23 cellular contexts compared by ENCODE assay signal in the genomic region with DNA sequence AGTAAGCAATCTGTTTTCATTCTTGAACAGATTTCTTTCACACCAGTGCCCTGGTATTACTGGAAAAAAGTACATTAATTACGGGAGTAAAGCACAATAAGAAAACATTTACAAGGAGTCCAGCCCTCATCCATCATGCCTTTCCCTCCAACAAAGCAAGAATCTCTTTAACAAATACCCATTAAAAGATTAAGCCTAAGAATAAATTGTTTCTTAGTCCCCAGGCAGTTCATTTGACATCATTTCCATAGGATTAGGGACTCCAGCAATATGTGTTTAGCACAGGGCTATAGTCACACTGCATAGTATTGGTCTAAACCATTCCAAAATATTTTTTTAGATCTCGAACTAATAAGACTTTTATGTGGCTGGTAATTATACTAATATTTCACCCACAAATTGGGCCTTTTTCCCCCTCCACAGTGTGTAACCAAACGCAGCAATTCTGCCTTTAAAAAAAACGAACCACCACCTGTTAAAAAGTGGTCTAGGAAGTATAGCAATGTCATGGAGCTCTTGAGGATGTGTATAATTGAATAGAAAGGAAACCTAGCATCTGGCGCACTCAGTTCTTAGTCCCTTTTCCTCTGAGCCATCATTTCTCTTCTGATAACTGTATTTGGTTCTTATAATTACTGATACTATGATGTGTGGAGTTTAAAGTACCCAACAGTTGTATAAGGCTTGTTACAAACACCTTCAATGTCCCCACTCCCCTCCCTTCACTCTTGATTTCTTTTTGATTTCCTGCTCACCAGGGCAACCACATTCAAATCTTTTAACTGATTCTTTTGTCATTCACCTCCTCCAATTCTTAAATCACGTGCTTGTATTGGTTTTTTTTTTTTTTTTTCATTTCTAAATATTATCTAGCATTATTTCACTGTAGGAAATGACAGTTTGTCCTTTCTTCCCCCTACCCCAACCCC.
DNase-seq lines count a peak whose midpoint lies in the region; ATAC-seq and TF ChIP-seq lines count a peak whose summit lies in the region.
"Had no signal": no experiment of that assay in that cellular context is flagged by ENCODE, and none has a peak within 500 bp of the region (broad histone marks: within the 10 kb centered on the region; RNA-seq: fewer than 3 reads in every experiment).

No MANE protein-coding gene starts in this region.

- H3K36me3 ChIP-seq in left ventricle myocardium inferior: no peaks in the 10 kb centered on the region
- H3K36me3 ChIP-seq in gastroesophageal sphincter: no peaks in the 10 kb centered on the region
- H3K36me3 ChIP-seq in tibial artery: peaks cover 0 to 3% (median 0%) of the 10 kb centered on the region in 3 donors
- H3K36me3 ChIP-seq: tibial nerve had no signal

- intact Hi-C loops in left ventricle myocardium inferior (cut with micrococcal nuclease): no loop called here
- intact Hi-C loops in cardiac septum (cut with DNase I): no loop called here
- intact Hi-C loops in tibial artery (cut with DNase I; ENCODE audit: low total_unique reads): no loop called here

- H3K27ac ChIP-seq in left ventricle myocardium inferior (replicated peaks) (peak overlapping the region; percentile 75), gastroesophageal sphincter (peak overlapping the region; percentile 37 to 91 (median 76)), tibial artery (peak overlapping the region; percentile 51 to 81)
- H3K27ac ChIP-seq: tibial nerve had no signal

- H3K4me1 ChIP-seq in left ventricle myocardium inferior (peaks cover 57% of the 10 kb centered on the region), gastroesophageal sphincter (peaks cover 6 to 82% (median 10%) of the 10 kb centered on the region in 3 donors), tibial artery (peaks cover 6 to 86% (median 37%) of the 10 kb centered on the region in 4 donors)

- WGBS in gastroesophageal sphincter (ENCODE audit: low coverage in 1 of 2), 2 donors: 56 to 67% methylated on average over 6 of the region's 6 CpGs

- no peak for TF ChIP-seq EP300 in gastroesophageal sphincter (IDR thresholded peaks at IDR 0.05)

- H3K27me3 ChIP-seq in left ventricle myocardium inferior (ENCODE audit: low read depth) (no peaks in the 10 kb centered on the region), gastroesophageal sphincter (no peaks in the 10 kb centered on the region), tibial artery (no peaks in the 10 kb centered on the region)
- H3K27me3 ChIP-seq: tibial nerve had no signal

- no peak for TF ChIP-seq POLR2A in gastroesophageal sphincter (IDR thresholded peaks at IDR 0.05)

- ATAC-seq in gastroesophageal sphincter: no peak
- ATAC-seq: activated CD8-positive, alpha-beta T cell treated with anti-CD3 and anti-CD28 coated beads for 36 hours; left cardiac atrium; natural killer cell treated with Interleukin-12 subunit alpha and Interleukin-12 subunit beta and Interleukin-15 and Interleukin-18, amount 100 ng/mL, for 72 hours; PC-3; stimulated activated naive CD8-positive, alpha-beta T cell treated with anti-CD3 and anti-CD28 coated beads, Interleukin-15, Interleukin-2, amounts not matched to agents 100 U/mL and 50 U/mL, for 24 hours had no signal

- DNase-seq in left ventricle myocardium inferior: no peak
- DNase-seq in cardiac septum (ENCODE audit: low spot score): no peak
- DNase-seq in NCI-H526 treated with DMSO at 0.1 percent for 48 hours (lab: John Stamatoyannopoulos, UW): peak; percentile 58
- no peak for DNase-seq in tibial artery
- no peak for DNase-seq in HUDEP-2 (lab: John Stamatoyannopoulos, UW; ENCODE audit: unreplicated experiment in 76 of 76)
- no peak for DNase-seq in NCI-H748 (lab: John Stamatoyannopoulos, UW; ENCODE audit: unreplicated experiment)
- no peak for DNase-seq in SHP77 (lab: John Stamatoyannopoulos, UW)
- DNase-seq: activated CD8-positive, alpha-beta T cell treated with anti-CD3 and anti-CD28 coated beads for 36 hours; activated naive CD4-positive, alpha-beta T cell; activated T-cell treated with anti-CD3 and anti-CD28 coated beads, Interleukin-2, amount 50 U/mL, for 1 hour; CD4-positive, CD25-positive, alpha-beta regulatory T cell; Kasumi-1; left cardiac atrium; NCI-H1092 treated with DMSO at 0.1 percent for 48 hours; NCI-H2081 treated with DMSO at 0.1 percent for 48 hours; NCI-H748 treated with DMSO at 0.1 percent for 48 hours; PC-3; posterior cingulate gyrus; small intestine; stimulated activated naive CD8-positive, alpha-beta T cell treated with anti-CD3 and anti-CD28 coated beads, Interleukin-15, Interleukin-2, amounts not matched to agents 100 U/mL and 50 U/mL, for 24 hours had no signal

- H3K9me3 ChIP-seq in left ventricle myocardium inferior (replicated peaks): no peaks in the 10 kb centered on the region
- no peaks in the 10 kb centered on the region for H3K9me3 ChIP-seq in gastroesophageal sphincter
- H3K9me3 ChIP-seq in tibial artery: no peaks in the 10 kb centered on the region
- H3K9me3 ChIP-seq: tibial nerve had no signal

- H3K4me3 ChIP-seq in left ventricle myocardium inferior: no peak overlapping the region
- H3K4me3 ChIP-seq in gastroesophageal sphincter: no peak overlapping the region
- no peak overlapping the region for H3K4me3 ChIP-seq in tibial artery
- H3K4me3 ChIP-seq: tibial nerve had no signal

- TF ChIP-seq CTCF in left ventricle myocardium inferior (IDR thresholded peaks at IDR 0.05; ENCODE audit: borderline replicate concordance): no peak
- no peak for TF ChIP-seq CTCF in gastroesophageal sphincter (IDR thresholded peaks at IDR 0.05)
- TF ChIP-seq CTCF in tibial artery (IDR thresholded peaks at IDR 0.05): no peak
